Comparison of ENCODE assay signal across 16 cellular contexts in the genomic region with DNA sequence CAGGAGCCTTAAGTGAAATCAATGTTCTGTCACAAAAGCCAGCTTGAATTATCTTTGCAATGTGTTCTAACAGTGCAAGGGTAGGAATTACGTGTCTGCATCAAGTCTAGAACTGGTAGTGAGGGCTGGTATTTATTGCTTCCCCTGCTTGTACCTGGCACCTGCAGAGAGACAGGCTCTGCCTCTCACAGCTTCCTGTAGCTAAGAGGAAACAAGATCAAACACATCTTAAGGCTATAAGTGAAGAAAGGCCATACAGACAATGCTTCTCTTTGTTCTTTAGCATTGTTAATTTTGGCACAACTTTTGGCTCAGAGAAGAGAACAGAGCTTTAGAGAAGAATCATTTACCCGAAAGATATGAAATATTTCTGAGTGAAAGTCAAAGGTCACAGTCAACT.
"Had no signal": no experiment of that assay in that cellular context is flagged by ENCODE, and none has a peak within 500 bp of the region (broad histone marks: within the 10 kb centered on the region; RNA-seq: fewer than 3 reads in every experiment).

No MANE protein-coding gene starts in this region.

- H3K4me3 Mint-ChIP-seq: activated B cell treated with CpG ODN at 0.5 μM for 24 hours; activated CD4-positive, alpha-beta T cell treated with anti-CD3 and anti-CD28 coated beads, Interleukin-2, amount 10 ng/mL, durations not matched to agents 7 days and 5 days; activated T-helper 17 cell treated with anti-CD3 and anti-CD28 coated beads, Interleukin-2, amount 50 U/mL, for 72 hours; neural progenitor cell; stimulated activated memory B cell treated with anti-CD40 and anti-IgM and Interleukin-4, amounts not matched to agents 10 μg/mL and 1 μg/mL and 100 μg/mL, for 72 hours had no signal

- ATAC-seq: activated T-helper 17 cell treated with anti-CD3 and anti-CD28 coated beads, Interleukin-2, amount 50 U/mL, for 72 hours; gastrocnemius medialis; heart right ventricle; right cardiac atrium; stimulated activated memory B cell treated with anti-CD40 and anti-IgM and Interleukin-4, amounts not matched to agents 10 μg/mL and 1 μg/mL and 100 μg/mL, for 72 hours had no signal

- H3K36me3 Mint-ChIP-seq: neural progenitor cell; stimulated activated memory B cell treated with anti-CD40 and anti-IgM and Interleukin-4, amounts not matched to agents 10 μg/mL and 1 μg/mL and 100 μg/mL, for 72 hours had no signal

- H3K36me3 ChIP-seq: esophagus squamous epithelium, gastrocnemius medialis, heart right ventricle, left ventricle myocardium inferior, neural progenitor cell, tibial nerve had no signal

- H3K27me3 Mint-ChIP-seq: activated B cell treated with CpG ODN at 0.5 μM for 24 hours; activated CD4-positive, alpha-beta T cell treated with anti-CD3 and anti-CD28 coated beads, Interleukin-2, amount 10 ng/mL, durations not matched to agents 7 days and 5 days; activated T-helper 17 cell treated with anti-CD3 and anti-CD28 coated beads, Interleukin-2, amount 50 U/mL, for 72 hours; stimulated activated memory B cell treated with anti-CD40 and anti-IgM and Interleukin-4, amounts not matched to agents 10 μg/mL and 1 μg/mL and 100 μg/mL, for 72 hours had no signal

- H3K27ac Mint-ChIP-seq: activated B cell treated with CpG ODN at 0.5 μM for 24 hours; activated CD4-positive, alpha-beta T cell treated with anti-CD3 and anti-CD28 coated beads, Interleukin-2, amount 10 ng/mL, durations not matched to agents 7 days and 5 days; activated T-helper 17 cell treated with anti-CD3 and anti-CD28 coated beads, Interleukin-2, amount 50 U/mL, for 72 hours; neural progenitor cell; stimulated activated memory B cell treated with anti-CD40 and anti-IgM and Interleukin-4, amounts not matched to agents 10 μg/mL and 1 μg/mL and 100 μg/mL, for 72 hours had no signal

- DNase-seq: activated B cell treated with CpG ODN at 0.5 μM for 24 hours; activated CD4-positive, alpha-beta T cell treated with anti-CD3 and anti-CD28 coated beads, Interleukin-2, amount 10 ng/mL, durations not matched to agents 7 days and 5 days; activated CD8-positive, alpha-beta memory T cell treated with anti-CD3 and anti-CD28 coated beads for 24 hours; activated naive CD4-positive, alpha-beta T cell treated with anti-CD3 and anti-CD28 coated beads, Interleukin-2, amount 50 U/mL, for 16 hours; esophagus squamous epithelium; gastrocnemius medialis; heart right ventricle; islet precursor cell; left ventricle myocardium inferior; mesendoderm; right cardiac atrium; T-helper 1 cell had no signal

- H3K4me3 ChIP-seq: esophagus squamous epithelium, gastrocnemius medialis, heart right ventricle, left ventricle myocardium inferior, neural progenitor cell, tibial nerve had no signal

- H3K27me3 ChIP-seq: esophagus squamous epithelium, gastrocnemius medialis, heart right ventricle, neural progenitor cell, tibial nerve had no signal

- H3K4me1 Mint-ChIP-seq: activated B cell treated with CpG ODN at 0.5 μM for 24 hours; activated CD4-positive, alpha-beta T cell treated with anti-CD3 and anti-CD28 coated beads, Interleukin-2, amount 10 ng/mL, durations not matched to agents 7 days and 5 days; activated T-helper 17 cell treated with anti-CD3 and anti-CD28 coated beads, Interleukin-2, amount 50 U/mL, for 72 hours; stimulated activated memory B cell treated with anti-CD40 and anti-IgM and Interleukin-4, amounts not matched to agents 10 μg/mL and 1 μg/mL and 100 μg/mL, for 72 hours had no signal

- H3K9me3 Mint-ChIP-seq: activated T-helper 17 cell treated with anti-CD3 and anti-CD28 coated beads, Interleukin-2, amount 50 U/mL, for 72 hours had no signal
